ENCODE assay signal across 11 cellular contexts in genomic region chr1:201266774-201267173, GRCh38. TPM values are rescaled to one million over a fixed set of nuclear protein-coding genes. Genes with fewer than 3 reads are reported as not detected.
DNase-seq lines count a peak whose midpoint lies in the region; ATAC-seq and TF ChIP-seq lines count a peak whose summit lies in the region.
"Had no signal": no experiment of that assay in that cellular context is flagged by ENCODE, and none has a peak within 500 bp of the region (broad histone marks: within the 10 kb centered on the region; RNA-seq: fewer than 3 reads in every experiment).

No MANE protein-coding gene starts in this region.

- no peaks in the 10 kb centered on the region for H3K9me3 ChIP-seq in left lung
- H3K9me3 ChIP-seq: right lobe of liver had no signal

- H3K27me3 ChIP-seq in left lung, result peaks cover 0 to 9% of the 10 kb centered on the region in 2 donors
- H3K27me3 ChIP-seq: right lobe of liver had no signal

- no peak for TF ChIP-seq CTCF in C4-2B (conservative IDR thresholded peaks at IDR 0.05)
- no peak for TF ChIP-seq CTCF in astrocyte of the spinal cord (IDR thresholded peaks at IDR 0.05; ENCODE audit: low read depth, low read length)
- no peak for TF ChIP-seq CTCF in left lung (IDR thresholded peaks at IDR 0.05)

- intact Hi-C loops in left lung (cut with DNase I), result no loop called here

- H3K4me3 ChIP-seq in astrocyte of the spinal cord (ENCODE audit: low read depth, low read length) (no peak overlapping the region), left lung (no peak overlapping the region)
- H3K4me3 ChIP-seq: right lobe of liver had no signal

- in situ Hi-C loops in astrocyte of the spinal cord (cut with HindIII; ENCODE audit: low sequenced_read_pairs), result no loop called here

- ATAC-seq in left lung (peak; percentile 57), GM19397 (IDR thresholded peaks at IDR 0.05; ENCODE audit: unreplicated experiment) (no peak), HG03457 (IDR thresholded peaks at IDR 0.05; ENCODE audit: unreplicated experiment) (no peak)
- ATAC-seq: right lobe of liver had no signal

- peak overlapping the region; percentile 47; the same call in 1 of the 2 replicates for H3K27ac ChIP-seq in C4-2B
- no peak overlapping the region for H3K27ac ChIP-seq in left lung
- H3K27ac ChIP-seq: right lobe of liver had no signal

- DNase-seq in LoVo (ENCODE audit: low spot score), result peak; percentile 70
- DNase-seq in astrocyte of the spinal cord (ENCODE audit: low read depth, low spot score), result peak; percentile 86
- no peak for DNase-seq in left lung
- DNase-seq in NCI-H2081 (lab: John Stamatoyannopoulos, UW), result no peak
- DNase-seq in NCI-H1436 treated with DMSO at 0.1 percent for 48 hours (lab: John Stamatoyannopoulos, UW), result no peak
- DNase-seq: activated naive CD8-positive, alpha-beta T cell treated with anti-CD3 and anti-CD28 coated beads, Interleukin-2, amount 10 ng/mL, durations not matched to agents 7 days and 5 days; KG1; right lobe of liver had no signal

- H3K4me1 ChIP-seq in left lung, result no peaks in the 10 kb centered on the region
- H3K4me1 ChIP-seq: right lobe of liver had no signal

- no peaks in the 10 kb centered on the region for H3K36me3 ChIP-seq in left lung
- H3K36me3 ChIP-seq: right lobe of liver had no signal

RNA-seq across cellular contexts. Expression of gene PKP1, which starts 16.5 kb away (rescaled TPM):
- total RNA-seq in left lung, result 1 to 10 TPM; 2.1 to 2.8 TPM
- total RNA-seq: activated naive CD8-positive, alpha-beta T cell treated with anti-CD3 and anti-CD28 coated beads, Interleukin-2, amount 10 ng/mL, durations not matched to agents 7 days and 5 days; right lobe of liver had no signal

Comparison
In these comparisons a context has a peak if more than half of its experiments do, and no peak if none do; other contexts are left out.
1. DNase-seq: peak in LoVo (single experiment) and astrocyte of the spinal cord (single experiment); none in left lung (0 of 2), NCI-H2081 (0 of 2) and NCI-H1436 treated with DMSO at 0.1 percent for 48 hours (single experiment).